ENCODE assay signal across 19 cellular contexts in genomic region chr14:22190411-22191191, GRCh38.
DNase-seq lines count a peak whose midpoint lies in the region; TF ChIP-seq lines count a peak whose summit lies in the region.
"Had no signal": no experiment of that assay in that cellular context is flagged by ENCODE, and none has a peak within 500 bp of the region (broad histone marks: within the 10 kb centered on the region; RNA-seq: fewer than 3 reads in every experiment).

No MANE protein-coding gene starts in this region.

- H3K4me3 ChIP-seq in fibroblast of mammary gland (ENCODE audit: control insufficient read depth, low read depth, low read length): no peak overlapping the region
- H3K4me3 ChIP-seq: ovary, skin epidermis, suprapubic skin had no signal

- DNase-seq in Daoy (ENCODE audit: low read depth) (peak; percentile 68), NCI-H226 (peak; percentile 65), fibroblast of mammary gland (ENCODE audit: low read depth) (peak; percentile 72), renal cortical epithelial cell (ENCODE audit: low read depth) (peak; percentile 97), pons (ENCODE audit: low spot score) (no peak), ecto neural progenitor cell (ENCODE audit: low spot score) (no peak), NCI-H2107 treated with DMSO at 0.1 percent for 48 hours (lab: John Stamatoyannopoulos, UW; ENCODE audit: unreplicated experiment) (no peak)
- no peak for DNase-seq in stimulated activated CD4-positive, alpha-beta T cell treated with anti-CD3 and anti-CD28 coated beads, Interleukin-2, amount 100 ng/mL, for 24 hours
- DNase-seq: activated B cell treated with CpG ODN at 0.5 μM for 24 hours; central memory CD4-positive, alpha-beta T cell; COR-L47; MM.1S; NCI-H1694 treated with DMSO at 0.1 percent for 48 hours; NCI-H446 treated with DMSO at 0.1 percent for 48 hours; ovary; stimulated activated CD4-positive, alpha-beta T cell treated with anti-CD3 and anti-CD28 coated beads, Interleukin-4, amount 100 ng/mL, for 4 hours; stimulated activated CD8-positive, alpha-beta memory T cell treated with anti-CD3 and anti-CD28 coated beads, Interleukin-4, amount 100 ng/mL, for 48 hours had no signal

- no peak for TF ChIP-seq CTCF in fibroblast of mammary gland (conservative IDR thresholded peaks at IDR 0.05; ENCODE audit: control insufficient read depth, insufficient read depth, low read depth, low read length)

Comparison
In these comparisons a context has a peak if more than half of its experiments do, and no peak if none do; other contexts are left out.
1. DNase-seq: peak in Daoy (single experiment), NCI-H226 (single experiment), fibroblast of mammary gland (single experiment) and renal cortical epithelial cell (single experiment); none in stimulated activated CD4-positive, alpha-beta T cell treated with anti-CD3 and anti-CD28 coated beads, Interleukin-2, amount 100 ng/mL, for 24 hours (0 of 2), pons (single experiment), ecto neural progenitor cell (single experiment) and NCI-H2107 treated with DMSO at 0.1 percent for 48 hours (single experiment).